Comparison of ENCODE assay signal across 20 cellular contexts in the genomic region with DNA sequence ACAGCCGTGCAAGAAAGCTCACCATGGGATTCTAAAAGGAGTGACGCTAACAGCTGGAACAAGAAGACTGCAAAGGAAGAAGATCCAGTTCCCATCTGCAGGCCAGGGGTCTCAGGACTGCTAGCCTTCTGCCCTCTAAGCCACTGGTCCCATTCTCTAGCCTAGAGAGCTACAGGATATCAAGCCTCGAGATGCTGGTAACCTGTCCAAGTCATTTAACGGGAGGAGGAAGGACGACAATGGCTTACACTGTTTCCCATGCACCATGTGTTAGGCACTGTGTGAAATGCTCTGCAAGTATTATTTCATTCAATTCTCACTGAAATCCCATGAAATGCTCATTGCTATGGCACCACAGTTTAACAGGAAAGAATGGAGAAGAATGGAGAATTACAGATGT.
DNase-seq lines count a peak whose midpoint lies in the region; ATAC-seq and TF ChIP-seq lines count a peak whose summit lies in the region.
"Had no signal": no experiment of that assay in that cellular context is flagged by ENCODE, and none has a peak within 500 bp of the region (broad histone marks: within the 10 kb centered on the region; RNA-seq: fewer than 3 reads in every experiment).

No MANE protein-coding gene starts in this region.

- H3K4me1 Mint-ChIP-seq in type B pancreatic cell (ENCODE audit: unreplicated experiment), result no peaks in the 10 kb centered on the region
- H3K4me1 Mint-ChIP-seq: CD14-positive monocyte; CD4-positive, alpha-beta memory T cell had no signal

- H3K27me3 Mint-ChIP-seq in type B pancreatic cell, result no peaks in the 10 kb centered on the region
- H3K27me3 Mint-ChIP-seq: CD4-positive, alpha-beta memory T cell; IgD-negative memory B cell had no signal

- no peak for TF ChIP-seq EP300 in esophagus muscularis mucosa (IDR thresholded peaks at IDR 0.05)

- intact Hi-C loops in esophagus muscularis mucosa (cut with DNase I), result no loop called here

- H3K9me3 Mint-ChIP-seq in type B pancreatic cell, result no peaks in the 10 kb centered on the region
- H3K9me3 Mint-ChIP-seq: IgD-negative memory B cell had no signal

- H3K36me3 ChIP-seq in esophagus muscularis mucosa, result no peaks in the 10 kb centered on the region
- H3K36me3 ChIP-seq: BLaER1 had no signal

- H3K36me3 Mint-ChIP-seq in type B pancreatic cell, result no peaks in the 10 kb centered on the region
- H3K36me3 Mint-ChIP-seq: CD14-positive monocyte; CD4-positive, alpha-beta memory T cell; IgD-negative memory B cell had no signal

- peak overlapping the region; percentile 17 for H3K27ac Mint-ChIP-seq in type B pancreatic cell
- H3K27ac Mint-ChIP-seq: CD4-positive, alpha-beta memory T cell; IgD-negative memory B cell had no signal

- H3K4me1 ChIP-seq in esophagus muscularis mucosa, result peaks cover 6 to 73% (median 55%) of the 10 kb centered on the region in 4 donors

- H3K27ac ChIP-seq in esophagus muscularis mucosa (replicated peaks in 1 of 4), result peak overlapping the region; percentile 60 to 76 (median 69)
- H3K27ac ChIP-seq: 22Rv1, BLaER1 had no signal

- H3K4me3 Mint-ChIP-seq in type B pancreatic cell, result no peak overlapping the region
- H3K4me3 Mint-ChIP-seq: CD14-positive monocyte; CD4-positive, alpha-beta memory T cell; IgD-negative memory B cell had no signal

- TF ChIP-seq POLR2A in esophagus muscularis mucosa (IDR thresholded peaks at IDR 0.05; ENCODE audit: low read depth), result no peak

- TF ChIP-seq CTCF in esophagus muscularis mucosa (IDR thresholded peaks at IDR 0.05) (no peak), type B pancreatic cell (conservative IDR thresholded peaks at IDR 0.05) (no peak)

- H3K27me3 ChIP-seq in esophagus muscularis mucosa, result no peaks in the 10 kb centered on the region
- H3K27me3 ChIP-seq: BLaER1 had no signal

- DNase-seq in Ammon's horn (ENCODE audit: low spot score) (peak; percentile 31), esophagus muscularis mucosa (ENCODE audit: extremely low spot score) (no peak), medulla oblongata (ENCODE audit: extremely low spot score) (peak; percentile 48), type B pancreatic cell (ENCODE audit: extremely low spot score, unreplicated experiment) (no peak), foreskin melanocyte (no peak)
- DNase-seq: AML-193; CD4-positive, alpha-beta memory T cell; DMS153; DMS79; GDM1; GOT3; H7 had no signal

- H3K4me3 ChIP-seq in esophagus muscularis mucosa, result no peak overlapping the region
- H3K4me3 ChIP-seq: A549, BLaER1 had no signal

- 74% methylated on average over 5 of the region's 5 CpGs for WGBS in esophagus muscularis mucosa

- ATAC-seq in GM18868 (IDR thresholded peaks at IDR 0.05; ENCODE audit: unreplicated experiment) (no peak), GM21381 (IDR thresholded peaks at IDR 0.05; ENCODE audit: unreplicated experiment) (no peak)
- ATAC-seq: A549, HepG2 had no signal

- H3K9me3 ChIP-seq in esophagus muscularis mucosa, result no peaks in the 10 kb centered on the region
- H3K9me3 ChIP-seq: A549, BLaER1 had no signal

Comparison
In these comparisons a context has a peak if more than half of its experiments do, and no peak if none do; other contexts are left out.
1. DNase-seq: peak in Ammon's horn (single experiment) and medulla oblongata (single experiment); none in esophagus muscularis mucosa (single experiment), type B pancreatic cell (single experiment) and foreskin melanocyte (single experiment).